24 cellular contexts compared by ENCODE assay signal in genomic region chr5:5613261-5613990, GRCh38.
DNase-seq lines count a peak whose midpoint lies in the region; ATAC-seq and TF ChIP-seq lines count a peak whose summit lies in the region.
"Had no signal": no experiment of that assay in that cellular context is flagged by ENCODE, and none has a peak within 500 bp of the region (broad histone marks: within the 10 kb centered on the region; RNA-seq: fewer than 3 reads in every experiment).

No MANE protein-coding gene starts in this region.

- H3K4me3 ChIP-seq in GM23338: no peak overlapping the region
- H3K4me3 ChIP-seq: cardiac muscle cell, psoas muscle, testis had no signal

- no peaks in the 10 kb centered on the region for H3K4me1 ChIP-seq in GM23338 (ENCODE audit: insufficient read depth)
- H3K4me1 ChIP-seq: psoas muscle, testis had no signal

- H3K4me1 Mint-ChIP-seq in GM23338: no peaks in the 10 kb centered on the region
- H3K4me1 Mint-ChIP-seq: CD14-positive monocyte had no signal

- DNase-seq in NCI-H1105 treated with DMSO at 0.1 percent for 48 hours (lab: John Stamatoyannopoulos, UW) (peak; percentile 85), germinal center (ENCODE audit: low spot score) (peak; percentile 14), GM23338 (ENCODE audit: low spot score) (no peak), NCI-H226 (no peak), SHP77 treated with DMSO at 0.1 percent for 48 hours (lab: John Stamatoyannopoulos, UW) (no peak)
- DNase-seq: activated CD4-positive, alpha-beta T cell treated with anti-CD3 and anti-CD28 coated beads for 4 hours; activated naive CD4-positive, alpha-beta T cell treated with anti-CD3 and anti-CD28 coated beads for 36 hours; activated T-cell treated with anti-CD3 and anti-CD28 coated beads, Interleukin-2, amount 50 U/mL, for 48 hours; EL; HCEC 1CT; head of caudate nucleus; IMR-90; left cardiac atrium; mesenchymal stem cell; psoas muscle; Right ventricle myocardium superior; testis had no signal

- H3K4me2 ChIP-seq in GM23338: no peak overlapping the region

- no peak overlapping the region for H3K27ac ChIP-seq in GM23338 (ENCODE audit: low read depth)
- H3K27ac ChIP-seq: cardiac muscle cell, neutrophil, psoas muscle, testis had no signal

- H3F3A ChIP-seq in GM23338 (replicated peaks; ENCODE audit: low read depth): no peaks in the 10 kb centered on the region

- no peak for TF ChIP-seq CTCF in GM23338 (conservative IDR thresholded peaks at IDR 0.05; ENCODE audit: low read depth in 2 of 2)

- H3K9me2 ChIP-seq in GM23338 (ENCODE audit: insufficient read depth): 0 out of 2 replicates have a peak, but pooled peaks cover 3% of the 10 kb centered on the region

- no peaks in the 10 kb centered on the region for H3K9me3 Mint-ChIP-seq in GM23338
- H3K9me3 Mint-ChIP-seq: activated naive CD4-positive, alpha-beta T cell treated with anti-CD3 and anti-CD28 coated beads for 36 hours; dendritic cell treated with granulocyte-macrophage colony-stimulating factor and Interleukin-4, amounts not matched to agents 40 ng/mL and 50 ng/mL, for 4 days had no signal

- H3K4me3 Mint-ChIP-seq in GM23338: no peak overlapping the region
- H3K4me3 Mint-ChIP-seq: activated naive CD4-positive, alpha-beta T cell treated with anti-CD3 and anti-CD28 coated beads for 36 hours; CD14-positive monocyte; dendritic cell treated with granulocyte-macrophage colony-stimulating factor and Interleukin-4, amounts not matched to agents 40 ng/mL and 50 ng/mL, for 4 days had no signal

- H3K27me3 ChIP-seq in GM23338 (ENCODE audit: insufficient read depth): no peaks in the 10 kb centered on the region
- H3K27me3 ChIP-seq: cardiac muscle cell, neutrophil, testis had no signal

- ATAC-seq in GM18511 (IDR thresholded peaks at IDR 0.05; ENCODE audit: unreplicated experiment) (peak; percentile 83), GM21367 (IDR thresholded peaks at IDR 0.05; ENCODE audit: unreplicated experiment) (peak; percentile 64), GM21723 (IDR thresholded peaks at IDR 0.05; ENCODE audit: unreplicated experiment) (no peak), GM23338 (no peak)
- ATAC-seq: left cardiac atrium, psoas muscle had no signal

- H3K36me3 ChIP-seq in GM23338 (ENCODE audit: insufficient read depth): no peaks in the 10 kb centered on the region
- H3K36me3 ChIP-seq: cardiac muscle cell, neutrophil had no signal

- H3K27me3 Mint-ChIP-seq in GM23338 (ENCODE audit: insufficient read depth, low read depth, poor library complexity): no peaks in the 10 kb centered on the region
- H3K27me3 Mint-ChIP-seq: dendritic cell treated with granulocyte-macrophage colony-stimulating factor and Interleukin-4, amounts not matched to agents 40 ng/mL and 50 ng/mL, for 4 days had no signal

- no peaks in the 10 kb centered on the region for H3K79me2 ChIP-seq in GM23338 (replicated peaks; ENCODE audit: insufficient read depth)

- no peak overlapping the region for H2AFZ ChIP-seq in GM23338

- H3K27ac Mint-ChIP-seq in GM23338: no peak overlapping the region
- H3K27ac Mint-ChIP-seq: activated naive CD4-positive, alpha-beta T cell treated with anti-CD3 and anti-CD28 coated beads for 36 hours; CD14-positive monocyte; dendritic cell treated with granulocyte-macrophage colony-stimulating factor and Interleukin-4, amounts not matched to agents 40 ng/mL and 50 ng/mL, for 4 days had no signal

- H4K20me1 ChIP-seq in GM23338 (replicated peaks; ENCODE audit: insufficient read depth): no peaks in the 10 kb centered on the region

- no peaks in the 10 kb centered on the region for H3K36me3 Mint-ChIP-seq in GM23338 (ENCODE audit: low read depth)
- H3K36me3 Mint-ChIP-seq: CD14-positive monocyte had no signal

TF ChIP-seq in GM23338, 12 proteins besides CTCF, POLR2A, EP300 and RAD21 (continues in another document):
- TF ChIP-seq ZNF331 (CRISPR knock-in tag; IDR thresholded peaks at IDR 0.05; ENCODE audit: low read depth) (no peak), EZH2phosphoT487 (IDR thresholded peaks at IDR 0.05; ENCODE audit: unreplicated experiment) (no peak), REST (IDR thresholded peaks at IDR 0.05; ENCODE audit: unreplicated experiment) (no peak), ZNF114 (CRISPR knock-in tag; IDR thresholded peaks at IDR 0.05) (no peak), NANOG (IDR thresholded peaks at IDR 0.05; ENCODE audit: borderline replicate concordance) (no peak), STAT1 (IDR thresholded peaks at IDR 0.05; ENCODE audit: unreplicated experiment) (no peak), POLR2AphosphoS5 (IDR thresholded peaks at IDR 0.05; ENCODE audit: low read depth) (no peak), ZNF462 (CRISPR knock-in tag; IDR thresholded peaks at IDR 0.05) (no peak)

Comparison
In these comparisons a context has a peak if more than half of its experiments do, and no peak if none do; other contexts are left out.
1. ATAC-seq: peak in GM18511 (single experiment) and GM21367 (single experiment); none in GM21723 (single experiment) and GM23338 (single experiment).
2. DNase-seq: peak in NCI-H1105 treated with DMSO at 0.1 percent for 48 hours (single experiment) and germinal center (single experiment); none in GM23338 (single experiment), NCI-H226 (single experiment) and SHP77 treated with DMSO at 0.1 percent for 48 hours (single experiment).